ENCODE assay signal across 1 cellular context in genomic region chr9:91359083-91359482, GRCh38.
TF ChIP-seq lines count a peak whose summit lies in the region.

No MANE protein-coding gene starts in this region.

TF ChIP-seq in HepG2, 621 proteins besides CTCF, POLR2A, EP300 and RAD21:
- TF ChIP-seq CREB3 (CRISPR knock-in tag; IDR thresholded peaks at IDR 0.05) (no peak), TMF1 (CRISPR knock-in tag; IDR thresholded peaks at IDR 0.05; ENCODE audit: low read depth) (no peak), ONECUT2 (CRISPR knock-in tag; IDR thresholded peaks at IDR 0.05) (no peak), ZNF430 (CRISPR knock-in tag; IDR thresholded peaks at IDR 0.05) (no peak), ZBED4 (CRISPR knock-in tag; IDR thresholded peaks at IDR 0.05; ENCODE audit: borderline replicate concordance) (no peak), FOXC1 (CRISPR knock-in tag; IDR thresholded peaks at IDR 0.05; ENCODE audit: borderline replicate concordance) (no peak), ATF7-NPFF (CRISPR knock-in tag; IDR thresholded peaks at IDR 0.05; ENCODE audit: low read depth) (no peak), HNF4G (IDR thresholded peaks at IDR 0.05; ENCODE audit: borderline replicate concordance, low read depth, low read length) (no peak), HNF4G (CRISPR knock-in tag; IDR thresholded peaks at IDR 0.05; ENCODE audit: borderline replicate concordance, low read depth) (no peak), RFX5 (IDR thresholded peaks at IDR 0.05; ENCODE audit: low read depth, low read length) (no peak), ZNF414 (CRISPR knock-in tag; IDR thresholded peaks at IDR 0.05) (no peak), ZNF367 (CRISPR knock-in tag; IDR thresholded peaks at IDR 0.05; ENCODE audit: borderline replicate concordance) (no peak)
TF ChIP-seq in HepG2: peak in this region for 0.
